ENCODE assay signal across 24 cellular contexts in the genomic region with DNA sequence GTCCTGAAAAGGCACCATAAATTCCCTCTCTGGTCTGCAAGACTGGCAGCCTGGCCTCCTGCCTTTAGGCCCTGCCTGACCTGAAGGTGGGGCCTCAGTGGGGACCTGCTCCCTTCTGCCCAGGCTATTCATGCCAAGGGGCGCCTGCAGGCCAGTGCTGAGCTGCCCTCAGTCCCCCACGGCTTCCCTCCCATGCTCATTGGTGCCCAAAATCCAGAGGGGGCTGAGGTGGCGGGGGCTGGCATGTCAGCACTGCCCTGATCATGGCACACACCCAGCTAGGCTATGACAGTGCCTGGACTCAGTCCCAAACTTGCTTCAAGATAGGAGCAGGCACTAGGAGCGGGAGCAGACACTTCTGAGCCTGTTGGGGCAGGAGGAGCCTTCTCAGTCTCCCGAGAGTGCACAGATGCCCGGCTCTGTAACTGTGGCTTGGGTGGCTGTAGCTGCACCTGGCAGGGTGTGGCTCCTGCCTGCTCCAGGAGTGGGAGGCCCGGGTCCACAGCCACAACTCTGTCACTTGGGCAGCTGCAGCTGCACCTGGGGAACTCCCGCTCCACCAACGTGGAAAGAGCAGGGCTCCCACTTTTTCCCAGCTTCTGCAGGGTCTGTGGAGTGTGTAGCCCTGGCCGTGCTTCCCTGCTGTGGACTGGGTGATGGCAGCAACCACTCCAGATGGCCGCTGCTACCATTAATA. TPM values are rescaled to one million over a fixed set of nuclear protein-coding genes. Genes with fewer than 3 reads are reported as not detected.
A peak's percentile ranks its signal among the peaks of the same experiment; 100 is the strongest.
DNase-seq lines count a peak whose midpoint lies in the region; ATAC-seq, FAIRE-seq and TF ChIP-seq lines count a peak whose summit lies in the region.
"Had no signal": no experiment of that assay in that cellular context is flagged by ENCODE, and none has a peak within 500 bp of the region (broad histone marks: within the 10 kb centered on the region; RNA-seq: fewer than 3 reads in every experiment).

No MANE protein-coding gene starts in this region.

- no peak overlapping the region for H3K9ac ChIP-seq in kidney (ENCODE audit: low read length in 2 of 2)
- H3K9ac ChIP-seq: GM23248, KMS-11 had no signal

- H3K36me3 ChIP-seq in kidney (ENCODE audit: control insufficient read depth in 1 of 2, insufficient read depth in 2 of 2, low read length in 2 of 2) (no peaks in the 10 kb centered on the region), tibial artery (peaks cover 0 to 7% (median 0%) of the 10 kb centered on the region in 3 donors)

- H3K27ac ChIP-seq in coronary artery (peak overlapping the region; percentile 11 to 46), kidney (ENCODE audit: low read depth in 2 of 2, low read length in 2 of 2) (no peak overlapping the region), tibial artery (peak overlapping the region; percentile 36 to 56)
- H3K27ac ChIP-seq: GM23248, KMS-11, SK-N-MC had no signal

- no peaks in the 10 kb centered on the region for H3K27me3 Mint-ChIP-seq in T-helper 2 cell treated with Interferon-gamma antibody and Interleukin-4, amounts not matched to agents 5 μg/mL and 100 μg/mL, for 36 hours (ENCODE audit: low read depth)
- H3K27me3 Mint-ChIP-seq: B cell; CD4-positive, CD25-positive, alpha-beta regulatory T cell had no signal

- no peak overlapping the region for H3K4me3 Mint-ChIP-seq in T-helper 2 cell treated with Interferon-gamma antibody and Interleukin-4, amounts not matched to agents 5 μg/mL and 100 μg/mL, for 36 hours
- H3K4me3 Mint-ChIP-seq: B cell; CD4-positive, CD25-positive, alpha-beta regulatory T cell had no signal

- H3K9me3 ChIP-seq in kidney (ENCODE audit: control insufficient read depth in 1 of 2, low read length in 2 of 2) (no peaks in the 10 kb centered on the region), tibial artery (peaks cover 0 to 5% (median 0%) of the 10 kb centered on the region in 3 donors)

- peak; percentile 88 for ATAC-seq in Right ventricle myocardium superior (ENCODE audit: poor library complexity)

- TF ChIP-seq CTCF in coronary artery (IDR thresholded peaks at IDR 0.05) (no peak), kidney (IDR thresholded peaks at IDR 0.05; ENCODE audit: borderline replicate concordance, extremely low read depth, insufficient read depth) (no peak), tibial artery (IDR thresholded peaks at IDR 0.05) (no peak)

- H3K9me3 Mint-ChIP-seq in T-helper 2 cell treated with Interferon-gamma antibody and Interleukin-4, amounts not matched to agents 5 μg/mL and 100 μg/mL, for 36 hours: peaks cover 35% of the 10 kb centered on the region

- H3K27me3 ChIP-seq in tibial artery: no peaks in the 10 kb centered on the region

- no peak overlapping the region for H3K27ac Mint-ChIP-seq in T-helper 2 cell treated with Interferon-gamma antibody and Interleukin-4, amounts not matched to agents 5 μg/mL and 100 μg/mL, for 36 hours
- H3K27ac Mint-ChIP-seq: B cell; CD4-positive, CD25-positive, alpha-beta regulatory T cell had no signal

- intact Hi-C loops in Right ventricle myocardium superior (cut with DNase I): no loop called here
- intact Hi-C loops in cardiac septum (cut with DNase I): no loop called here
- intact Hi-C loops in kidney (cut with DNase I): no loop called here
- intact Hi-C loops in tibial artery (cut with DNase I; ENCODE audit: low total_unique reads): no loop called here

- H3K4me1 ChIP-seq in kidney (ENCODE audit: control insufficient read depth in 1 of 2, insufficient read depth in 1 of 2, low read depth in 1 of 2, low read length in 2 of 2): no peaks in the 10 kb centered on the region
- H3K4me1 ChIP-seq in tibial artery: peaks cover 0 to 61% (median 15%) of the 10 kb centered on the region in 4 donors

- DNase-seq in Right ventricle myocardium superior (peak; percentile 58), cardiac septum (ENCODE audit: low spot score) (no peak), coronary artery (ENCODE audit: low spot score) (no peak), kidney (peak; percentile 67), tibial artery (no peak), NCI-H510A (lab: John Stamatoyannopoulos, UW) (no peak), GOT3 (lab: John Stamatoyannopoulos, UW) (no peak)
- DNase-seq in T-helper 2 cell treated with Interferon-gamma antibody and Interleukin-4, amounts not matched to agents 5 μg/mL and 100 μg/mL, for 36 hours (ENCODE audit: low spot score): no peak
- DNase-seq: CD4-positive, CD25-positive, alpha-beta regulatory T cell; COR-L47; GM23248; HCEC 1CT; IMR-90; NCI-H1092 treated with DMSO at 0.1 percent for 48 hours; NCI-H1436 treated with DMSO at 0.1 percent for 48 hours; NCI-H1930; NCI-H226; NCI-H524; SHP77 treated with DMSO at 0.1 percent for 48 hours had no signal

- peaks cover 7% of the 10 kb centered on the region for H3K36me3 Mint-ChIP-seq in T-helper 2 cell treated with Interferon-gamma antibody and Interleukin-4, amounts not matched to agents 5 μg/mL and 100 μg/mL, for 36 hours (ENCODE audit: low read depth)

- no peak for FAIRE-seq in kidney (lab: Jason Lieb, UNC)
- FAIRE-seq: A204.1, GM18507 had no signal

- no peaks in the 10 kb centered on the region for H3K4me1 Mint-ChIP-seq in T-helper 2 cell treated with Interferon-gamma antibody and Interleukin-4, amounts not matched to agents 5 μg/mL and 100 μg/mL, for 36 hours (ENCODE audit: low read depth)
- H3K4me1 Mint-ChIP-seq: B cell had no signal

- H3K4me3 ChIP-seq in coronary artery (no peak overlapping the region), kidney (ENCODE audit: low read length in 2 of 2) (no peak overlapping the region), tibial artery (no peak overlapping the region)
- H3K4me3 ChIP-seq: GM23248, SK-N-MC had no signal

RNA-seq across cellular contexts. Expression of a gene that starts 49.0 kb away (rescaled TPM):
- total RNA-seq in Right ventricle myocardium superior (41.2 TPM), cardiac septum (27.1 TPM), kidney (23.7 TPM)
- 47.5 TPM for polyA plus RNA-seq in kidney (ENCODE audit: insufficient read depth, low read depth, low replicate concordance)

RNA-seq across cellular contexts. Expression of a gene that starts 49.2 kb away (rescaled TPM):
- total RNA-seq in Right ventricle myocardium superior (5.1 TPM), cardiac septum (4.6 TPM), kidney (11.5 TPM)
- polyA plus RNA-seq in kidney (ENCODE audit: insufficient read depth, low read depth, low replicate concordance): 6.6 TPM

Comparison
In these comparisons a context has a peak if more than half of its experiments do, and no peak if none do; other contexts are left out.
1. DNase-seq: peak in Right ventricle myocardium superior (single experiment) and kidney (single experiment); none in cardiac septum (single experiment), coronary artery (single experiment), tibial artery (0 of 2), NCI-H510A (single experiment), GOT3 (single experiment) and T-helper 2 cell treated with Interferon-gamma antibody and Interleukin-4, amounts not matched to agents 5 μg/mL and 100 μg/mL, for 36 hours (single experiment).
2. H3K27ac ChIP-seq: peak in coronary artery (2 of 2) and tibial artery (2 of 2); none in kidney (0 of 2).